19 cellular contexts compared by ENCODE assay signal in the genomic region with DNA sequence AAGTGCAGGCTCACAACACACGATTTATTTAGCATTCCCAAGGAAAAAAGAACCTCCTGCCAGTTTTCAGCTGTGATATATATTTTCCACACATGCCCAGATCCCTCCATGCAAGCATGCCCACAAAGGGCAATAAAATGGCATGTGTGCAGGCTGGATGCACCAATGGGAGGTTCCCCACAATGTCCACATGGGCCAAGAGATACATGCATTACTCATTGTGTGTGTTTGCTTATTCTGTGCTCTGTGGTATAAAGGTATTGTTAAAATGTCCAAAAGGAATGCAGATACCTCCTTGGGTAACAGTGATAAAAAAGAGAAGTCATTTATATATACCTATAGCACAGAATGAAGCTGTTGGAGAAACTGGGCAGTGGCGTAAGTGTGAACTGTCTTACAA.
"Had no signal": no experiment of that assay in that cellular context is flagged by ENCODE, and none has a peak within 500 bp of the region (broad histone marks: within the 10 kb centered on the region; RNA-seq: fewer than 3 reads in every experiment).

No MANE protein-coding gene starts in this region.

- H3K4me3 Mint-ChIP-seq: naive thymus-derived CD8-positive, alpha-beta T cell had no signal

- H3K27ac ChIP-seq: esophagus squamous epithelium, heart left ventricle, neutrophil, stomach, thoracic aorta had no signal

- H3K9me3 ChIP-seq: esophagus squamous epithelium, heart left ventricle, mucosa of descending colon, neutrophil, stomach, thoracic aorta had no signal

- H3K27me3 Mint-ChIP-seq: progenitor cell of endocrine pancreas had no signal

- DNase-seq: effector memory CD4-positive, alpha-beta T cell; esophagus squamous epithelium; foreskin melanocyte; heart left ventricle; hippocampal formation; kidney glomerular epithelial cell; mucosa of descending colon; naive thymus-derived CD8-positive, alpha-beta T cell; right cardiac atrium; small intestine; stimulated activated CD4-positive, alpha-beta T cell treated with anti-CD3 and anti-CD28 coated beads, Interleukin-12 subunit alpha, Interleukin-12 subunit beta, amount 100 ng/mL, for 4 hours; stimulated activated naive CD4-positive, alpha-beta T cell; stomach; substantia nigra; trophoblast cell had no signal

- H3K36me3 Mint-ChIP-seq: naive thymus-derived CD8-positive, alpha-beta T cell had no signal

- H3K4me1 ChIP-seq: esophagus squamous epithelium, stomach had no signal

- H3K4me3 ChIP-seq: esophagus squamous epithelium, heart left ventricle, mucosa of descending colon, stomach, thoracic aorta had no signal

- H3K9me3 Mint-ChIP-seq: naive thymus-derived CD8-positive, alpha-beta T cell had no signal

- H3K27ac Mint-ChIP-seq: naive thymus-derived CD8-positive, alpha-beta T cell; progenitor cell of endocrine pancreas had no signal

- H3K27me3 ChIP-seq: esophagus squamous epithelium, heart left ventricle, neutrophil, stomach had no signal

- H3K4me1 Mint-ChIP-seq: naive thymus-derived CD8-positive, alpha-beta T cell had no signal

- H3K36me3 ChIP-seq: esophagus squamous epithelium, neutrophil, stomach, thoracic aorta had no signal

- ATAC-seq: heart left ventricle; left lobe of liver; mucosa of descending colon; naive thymus-derived CD8-positive, alpha-beta T cell; right cardiac atrium had no signal
